In the genomic region with DNA sequence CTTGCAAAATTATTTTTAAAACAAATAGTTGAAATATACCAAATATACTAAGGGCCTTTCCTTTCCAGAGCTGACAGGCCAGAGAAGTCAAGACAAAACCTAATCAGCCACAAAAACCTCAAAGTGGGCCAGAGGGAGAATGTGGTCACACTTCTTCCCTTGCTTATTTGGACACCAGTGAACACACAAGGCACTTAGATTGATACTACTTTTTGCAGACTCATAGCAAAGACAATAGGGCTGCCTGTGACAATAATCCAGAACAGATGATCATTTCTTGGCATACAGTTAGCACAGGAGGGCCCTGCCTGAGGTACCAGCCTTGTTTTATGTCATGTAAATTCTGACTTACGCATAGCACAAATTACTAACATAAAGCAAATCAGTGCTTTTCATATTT, we compare ENCODE assay signal across 19 cellular contexts.
"Had no signal": no experiment of that assay in that cellular context is flagged by ENCODE, and none has a peak within 500 bp of the region (broad histone marks: within the 10 kb centered on the region; RNA-seq: fewer than 3 reads in every experiment).

No MANE protein-coding gene starts in this region.

- ATAC-seq: activated CD8-positive, alpha-beta T cell treated with anti-CD3 and anti-CD28 coated beads for 36 hours; activated naive CD4-positive, alpha-beta T cell treated with anti-CD3 and anti-CD28 coated beads, Interleukin-2, amount 50 U/mL, for 72 hours; lower lobe of right lung; psoas muscle; WTC11 had no signal

- H3K27ac ChIP-seq: coronary artery, esophagus muscularis mucosa, lower lobe of right lung, psoas muscle, sigmoid colon, stomach, testis, upper lobe of left lung had no signal

- H3K9me3 ChIP-seq: esophagus muscularis mucosa, lower lobe of right lung, psoas muscle, sigmoid colon, stomach, testis, upper lobe of left lung had no signal

- H3K4me1 ChIP-seq: esophagus muscularis mucosa, lower lobe of right lung, psoas muscle, sigmoid colon, stomach, testis, upper lobe of left lung had no signal

- H3K27me3 ChIP-seq: esophagus muscularis mucosa, sigmoid colon, stomach, testis, upper lobe of left lung had no signal

- H3K4me3 ChIP-seq: coronary artery, esophagus muscularis mucosa, lower lobe of right lung, psoas muscle, sigmoid colon, stomach, testis, upper lobe of left lung had no signal

- DNase-seq: activated CD4-positive, alpha-beta T cell treated with anti-CD3 and anti-CD28 coated beads for 48 hours; activated CD8-positive, alpha-beta memory T cell treated with anti-CD3 and anti-CD28 coated beads, Interleukin-2, amount 50 U/mL, for 4 hours; activated CD8-positive, alpha-beta T cell treated with anti-CD3 and anti-CD28 coated beads for 36 hours; activated effector memory CD4-positive, alpha-beta T cell treated with anti-CD3 and anti-CD28 coated beads, Interleukin-2, amount 50 U/mL, for 16 hours; activated T-cell treated with anti-CD3 and anti-CD28 coated beads, Interleukin-2, amount 50 U/mL, for 48 hours; amniotic stem cell; foreskin melanocyte; lower lobe of right lung; psoas muscle; sigmoid colon; stimulated activated CD4-positive, alpha-beta T cell treated with anti-CD3 and anti-CD28 coated beads, Interleukin-12 subunit alpha, Interleukin-12 subunit beta, amount 100 ng/mL, for 4 hours; stimulated activated CD4-positive, alpha-beta T cell treated with anti-CD3 and anti-CD28 coated beads, Interleukin-2, amount 100 ng/mL, for 24 hours; stomach; testis; upper lobe of left lung had no signal

- H3K36me3 ChIP-seq: esophagus muscularis mucosa, lower lobe of right lung, sigmoid colon, stomach, upper lobe of left lung had no signal
